ENCODE assay signal across 1 cellular context in genomic region chr7:11529382-11529781, GRCh38.
TF ChIP-seq lines count a peak whose summit lies in the region.

No MANE protein-coding gene starts in this region.

TF ChIP-seq in WTC11, 78 proteins besides CTCF, POLR2A, EP300 and RAD21 (continued from another document):
- TF ChIP-seq ATF2 (CRISPR knock-in tag; IDR thresholded peaks at IDR 0.05; ENCODE audit: borderline replicate concordance, low read depth): no peak
